10 cellular contexts compared by ENCODE assay signal in genomic region chr2:134021830-134022524, GRCh38.
A peak's percentile ranks its signal among the peaks of the same experiment; 100 is the strongest.
DNase-seq lines count a peak whose midpoint lies in the region; ATAC-seq and TF ChIP-seq lines count a peak whose summit lies in the region.
"Had no signal": no experiment of that assay in that cellular context is flagged by ENCODE, and none has a peak within 500 bp of the region (broad histone marks: within the 10 kb centered on the region; RNA-seq: fewer than 3 reads in every experiment).

No MANE protein-coding gene starts in this region.

- no TSS peak for BruUV-seq in OCI-LY7 (replicated peaks; lab: Mats Ljungman, UMichigan)

- H3K36me3 ChIP-seq in OCI-LY7 (ENCODE audit: insufficient read depth, low read length) (no peaks in the 10 kb centered on the region), osteoblast (ENCODE audit: insufficient read depth, low read length) (no peaks in the 10 kb centered on the region)
- H3K36me3 ChIP-seq: right atrium auricular region had no signal

- no peaks in the 10 kb centered on the region for H3K9me2 ChIP-seq in OCI-LY7 (ENCODE audit: insufficient read depth, low read length)

- H3K9me3 Mint-ChIP-seq in endothelial cell (ENCODE audit: unreplicated experiment): no peaks in the 10 kb centered on the region

- H3K9me3 ChIP-seq in OCI-LY7 (ENCODE audit: low read length) (no peaks in the 10 kb centered on the region), osteoblast (ENCODE audit: low read depth, low read length) (no peaks in the 10 kb centered on the region)
- H3K9me3 ChIP-seq: right atrium auricular region had no signal

- CTCF ChIA-PET in OCI-LY7 (lab: Charles Lee; ENCODE audit: unreplicated experiment): no interaction called here

- TF ChIP-seq CTCF in OCI-LY7 (conservative IDR thresholded peaks at IDR 0.05; ENCODE audit: low read length) (no peak), endothelial cell (IDR thresholded peaks at IDR 0.05; ENCODE audit: unreplicated experiment) (no peak), osteoblast (IDR thresholded peaks at IDR 0.05; ENCODE audit: extremely low read depth, low read depth, low read length) (no peak)

- H3K4me1 Mint-ChIP-seq in endothelial cell (ENCODE audit: unreplicated experiment): no peaks in the 10 kb centered on the region

- DNase-seq in OCI-LY7 (ENCODE audit: low spot score) (peak; percentile 39), endothelial cell (ENCODE audit: low spot score) (no peak), DMS153 (lab: John Stamatoyannopoulos, UW) (no peak), UCSD-AML1 (lab: John Stamatoyannopoulos, UW; ENCODE audit: unreplicated experiment) (no peak), osteoblast (ENCODE audit: insufficient read length, low spot score, missing footprints) (no peak)
- DNase-seq: T1000 had no signal

- POLR2A ChIA-PET in OCI-LY7 (lab: Charles Lee): interaction anchor here (1.0 kb wide), 1 partner anchor 52 kb away, joined by 4 read pairs; no protein-coding TSS in a partner anchor

- H3K4me2 ChIP-seq in OCI-LY7 (ENCODE audit: low read length): peak overlapping the region; percentile 10; the same call in 1 of the 2 replicates
- no peak overlapping the region for H3K4me2 ChIP-seq in osteoblast (ENCODE audit: insufficient read depth, low read length)

- intact Hi-C loops in OCI-LY7 (cut with micrococcal nuclease; ENCODE audit: unreplicated experiment): no loop called here

- H3K4me1 ChIP-seq in OCI-LY7 (ENCODE audit: insufficient read depth, low read length, poor library complexity, severe bottlenecking): peaks cover 12% of the 10 kb centered on the region
- H3K4me1 ChIP-seq in osteoblast (ENCODE audit: insufficient read depth, low read length): no peaks in the 10 kb centered on the region

- peaks cover 2% of the 10 kb centered on the region for H3K27me3 Mint-ChIP-seq in endothelial cell (ENCODE audit: unreplicated experiment)

- H3K4me3 Mint-ChIP-seq in endothelial cell (ENCODE audit: unreplicated experiment): no peak overlapping the region

- no peak overlapping the region for H3K27ac ChIP-seq in OCI-LY7 (ENCODE audit: low read depth, low read length, poor library complexity, severe bottlenecking)
- no peak overlapping the region for H3K27ac ChIP-seq in osteoblast (ENCODE audit: low read depth, low read length)
- H3K27ac ChIP-seq: right atrium auricular region had no signal

- ATAC-seq in GM18519 (IDR thresholded peaks at IDR 0.05; ENCODE audit: low FRiP score, unreplicated experiment): peak; percentile 97
- ATAC-seq in GM21360 (IDR thresholded peaks at IDR 0.05; ENCODE audit: unreplicated experiment): peak; percentile 98
- peak; percentile 92 for ATAC-seq in HG03064 (IDR thresholded peaks at IDR 0.05; ENCODE audit: low read depth, unreplicated experiment)

- peaks cover under 1% of the 10 kb centered on the region for H3K27me3 ChIP-seq in osteoblast (ENCODE audit: insufficient read depth, low read length)
- H3K27me3 ChIP-seq: right atrium auricular region had no signal

- H2AFZ ChIP-seq in OCI-LY7 (ENCODE audit: low read length) (no peak overlapping the region), osteoblast (ENCODE audit: low read length) (no peak overlapping the region)

- H3K4me3 ChIP-seq in OCI-LY7 (ENCODE audit: low read depth, low read length, poor library complexity, severe bottlenecking) (no peak overlapping the region), osteoblast (ENCODE audit: insufficient read depth, low read length) (no peak overlapping the region)
- H3K4me3 ChIP-seq: right atrium auricular region had no signal

- H3K79me2 ChIP-seq in OCI-LY7 (ENCODE audit: insufficient read depth, low read depth, low read length): no peaks in the 10 kb centered on the region
- H3K79me2 ChIP-seq in osteoblast (ENCODE audit: insufficient read depth, low read length): no peaks in the 10 kb centered on the region

- H3K27ac Mint-ChIP-seq in endothelial cell (ENCODE audit: unreplicated experiment): no peak overlapping the region

- no peaks in the 10 kb centered on the region for H4K20me1 ChIP-seq in OCI-LY7 (ENCODE audit: insufficient read depth, low read length)
- no peaks in the 10 kb centered on the region for H4K20me1 ChIP-seq in osteoblast (ENCODE audit: insufficient read depth, low read length)

- H3K36me3 Mint-ChIP-seq in endothelial cell (ENCODE audit: low read depth, unreplicated experiment): no peaks in the 10 kb centered on the region
